ENCODE assay signal across 16 cellular contexts in genomic region chr7:118029881-118030422, GRCh38.
"Had no signal": no experiment of that assay in that cellular context is flagged by ENCODE, and none has a peak within 500 bp of the region (broad histone marks: within the 10 kb centered on the region; RNA-seq: fewer than 3 reads in every experiment).

No MANE protein-coding gene starts in this region.

- H3K27me3 ChIP-seq: cardiac muscle cell, upper lobe of left lung had no signal

- ATAC-seq: activated CD8-positive, alpha-beta memory T cell treated with anti-CD3 and anti-CD28 coated beads, Interleukin-2, amount 10 ng/mL, durations not matched to agents 7 days and 5 days; heart right ventricle had no signal

- H3K27ac ChIP-seq: cardiac muscle cell, coronary artery, heart right ventricle, left ventricle myocardium inferior, upper lobe of left lung had no signal

- DNase-seq: activated CD4-positive, alpha-beta T cell treated with anti-CD3 and anti-CD28 coated beads for 1 hour; activated CD4-positive, alpha-beta T cell treated with anti-CD3 and anti-CD28 coated beads, Interleukin-2, amount 50 U/mL, for 48 hours; activated CD8-positive, alpha-beta memory T cell treated with anti-CD3 and anti-CD28 coated beads, Interleukin-2, amount 10 ng/mL, durations not matched to agents 7 days and 5 days; activated effector memory CD4-positive, alpha-beta T cell treated with anti-CD3 and anti-CD28 coated beads, Interleukin-2, amount 50 U/mL, for 16 hours; activated T-cell treated with anti-CD3 and anti-CD28 coated beads, Interleukin-2, amount 50 U/mL, for 24 hours; amygdala; effector CD8-positive, alpha-beta T cell; heart right ventricle; islet precursor cell; left ventricle myocardium inferior; mesendoderm; stimulated activated CD4-positive, alpha-beta T cell treated with anti-CD3 and anti-CD28 coated beads, Interleukin-4, amount 100 ng/mL, for 1 hour; stimulated activated CD8-positive, alpha-beta memory T cell treated with anti-CD3 and anti-CD28 coated beads, Interleukin-4, amount 100 ng/mL, for 48 hours; upper lobe of left lung had no signal

- H3K4me1 ChIP-seq: heart right ventricle, left ventricle myocardium inferior, upper lobe of left lung had no signal

- H3K4me3 ChIP-seq: cardiac muscle cell, coronary artery, heart right ventricle, left ventricle myocardium inferior, upper lobe of left lung had no signal

- H3K36me3 ChIP-seq: cardiac muscle cell, heart right ventricle, left ventricle myocardium inferior, upper lobe of left lung had no signal

- H3K9me3 ChIP-seq: heart right ventricle, left ventricle myocardium inferior, upper lobe of left lung had no signal
